1 cellular context compared by ENCODE assay signal in the genomic region with DNA sequence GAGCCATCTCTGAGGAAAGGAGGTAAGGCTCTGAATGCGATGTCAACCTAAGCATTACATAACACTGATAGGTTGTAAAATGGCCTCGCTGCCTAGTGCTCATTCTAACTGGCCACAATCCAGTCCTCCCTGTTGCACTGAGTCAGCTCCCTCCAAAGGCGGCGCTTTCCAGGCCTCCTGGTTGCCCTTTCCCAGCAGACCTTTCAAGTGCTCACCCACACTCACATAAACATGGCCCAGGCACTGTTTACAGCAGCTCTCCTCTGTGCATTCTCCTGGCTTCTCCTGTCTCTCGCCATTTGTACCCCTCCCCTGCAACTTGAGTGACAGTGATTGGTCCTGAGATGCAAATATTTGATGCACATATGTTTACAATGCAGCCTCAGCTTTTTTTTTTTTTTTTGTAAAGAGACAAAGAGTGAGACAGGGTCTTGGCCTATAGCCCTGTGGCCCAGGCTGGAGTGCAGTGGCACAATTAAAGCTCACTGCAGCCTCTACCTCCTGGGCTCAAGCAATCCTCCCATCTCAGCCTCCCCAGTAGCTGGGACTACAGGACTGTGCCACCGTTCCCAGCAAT.
TF ChIP-seq lines count a peak whose summit lies in the region.

No MANE protein-coding gene starts in this region.

TF ChIP-seq in H1, 55 proteins besides CTCF, POLR2A, EP300 and RAD21:
- no peak for TF ChIP-seq SRF (IDR thresholded peaks at IDR 0.05; ENCODE audit: low read depth, low read length)
- no peak for TF ChIP-seq KDM4A (IDR thresholded peaks at IDR 0.05; ENCODE audit: low read depth, low read length, severe bottlenecking)
- no peak for TF ChIP-seq JUND (IDR thresholded peaks at IDR 0.05; ENCODE audit: low read length)
- TF ChIP-seq HDAC6 (IDR thresholded peaks at IDR 0.05; ENCODE audit: low read depth, low read length): no peak
- TF ChIP-seq ZNF274 (IDR thresholded peaks at IDR 0.05; ENCODE audit: borderline replicate concordance, extremely low read depth, low read length): no peak
- TF ChIP-seq EGR1 (IDR thresholded peaks at IDR 0.05; ENCODE audit: borderline replicate concordance, low read depth, low read length): no peak
- TF ChIP-seq ASH2L (IDR thresholded peaks at IDR 0.05; ENCODE audit: low read length): no peak
- TF ChIP-seq SP1 (IDR thresholded peaks at IDR 0.05; ENCODE audit: low read depth, low read length): no peak
- TF ChIP-seq CREB1 (IDR thresholded peaks at IDR 0.05): no peak
- TF ChIP-seq POU5F1 (IDR thresholded peaks at IDR 0.05; ENCODE audit: low read depth, low read length): no peak
